ENCODE assay signal across 21 cellular contexts in the genomic region with DNA sequence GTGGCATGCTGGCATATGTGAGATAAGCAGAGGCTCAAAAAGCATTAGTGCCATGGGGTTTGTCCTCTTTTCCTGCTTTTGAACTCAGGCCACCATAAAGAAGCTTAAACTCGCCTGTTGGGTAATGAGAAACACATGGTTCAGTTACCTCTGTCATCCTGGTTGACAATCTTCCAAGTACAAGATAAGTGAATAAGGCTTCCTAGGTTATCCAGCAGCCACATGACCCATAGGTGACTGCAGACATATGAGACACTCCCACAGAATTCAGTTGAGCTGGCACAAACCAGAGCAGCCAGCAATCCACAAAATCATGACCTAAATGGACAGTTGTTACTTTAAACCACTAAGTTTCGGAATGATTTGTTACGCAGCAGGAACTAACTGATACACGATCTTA.
"Had no signal": no experiment of that assay in that cellular context is flagged by ENCODE, and none has a peak within 500 bp of the region (broad histone marks: within the 10 kb centered on the region; RNA-seq: fewer than 3 reads in every experiment).

No MANE protein-coding gene starts in this region.

- H3K4me3 ChIP-seq: dorsolateral prefrontal cortex, gastrocnemius medialis, heart right ventricle, mucosa of descending colon, sigmoid colon, skin epidermis, upper lobe of left lung, uterus had no signal

- H3K27me3 ChIP-seq: gastrocnemius medialis, heart right ventricle, neutrophil, sigmoid colon, upper lobe of left lung, uterus had no signal

- FAIRE-seq: islet of Langerhans had no signal

- DNase-seq: cortex of kidney; dorsolateral prefrontal cortex; effector CD8-positive, alpha-beta T cell; gastrocnemius medialis; heart right ventricle; hypothalamus; kidney glomerular epithelial cell; mammary epithelial cell; mucosa of descending colon; naive thymus-derived CD8-positive, alpha-beta T cell; posterior cingulate gyrus; sigmoid colon; stimulated activated CD4-positive, alpha-beta T cell treated with anti-CD3 and anti-CD28 coated beads, Interleukin-2, amount 100 ng/mL, for 24 hours; stimulated activated CD4-positive, alpha-beta T cell treated with anti-CD3 and anti-CD28 coated beads, Interleukin-4, amount 100 ng/mL, for 4 hours; stimulated activated naive CD4-positive, alpha-beta T cell; upper lobe of left lung; uterus had no signal

- H3K4me1 ChIP-seq: gastrocnemius medialis, heart right ventricle, upper lobe of left lung, uterus had no signal

- H3K36me3 ChIP-seq: gastrocnemius medialis, heart right ventricle, neutrophil, sigmoid colon, upper lobe of left lung, uterus had no signal

- H3K27ac ChIP-seq: dorsolateral prefrontal cortex, gastrocnemius medialis, heart right ventricle, neutrophil, sigmoid colon, skin epidermis, upper lobe of left lung, uterus had no signal

- H3K4me3 Mint-ChIP-seq: naive thymus-derived CD8-positive, alpha-beta T cell had no signal

- H3K27ac Mint-ChIP-seq: naive thymus-derived CD8-positive, alpha-beta T cell had no signal

- H3K9me3 ChIP-seq: gastrocnemius medialis, mucosa of descending colon, neutrophil, upper lobe of left lung, uterus had no signal

- ATAC-seq: gastrocnemius medialis; heart right ventricle; left lobe of liver; mucosa of descending colon; naive thymus-derived CD8-positive, alpha-beta T cell had no signal
